Comparison of ENCODE assay signal across 16 cellular contexts in the genomic region with DNA sequence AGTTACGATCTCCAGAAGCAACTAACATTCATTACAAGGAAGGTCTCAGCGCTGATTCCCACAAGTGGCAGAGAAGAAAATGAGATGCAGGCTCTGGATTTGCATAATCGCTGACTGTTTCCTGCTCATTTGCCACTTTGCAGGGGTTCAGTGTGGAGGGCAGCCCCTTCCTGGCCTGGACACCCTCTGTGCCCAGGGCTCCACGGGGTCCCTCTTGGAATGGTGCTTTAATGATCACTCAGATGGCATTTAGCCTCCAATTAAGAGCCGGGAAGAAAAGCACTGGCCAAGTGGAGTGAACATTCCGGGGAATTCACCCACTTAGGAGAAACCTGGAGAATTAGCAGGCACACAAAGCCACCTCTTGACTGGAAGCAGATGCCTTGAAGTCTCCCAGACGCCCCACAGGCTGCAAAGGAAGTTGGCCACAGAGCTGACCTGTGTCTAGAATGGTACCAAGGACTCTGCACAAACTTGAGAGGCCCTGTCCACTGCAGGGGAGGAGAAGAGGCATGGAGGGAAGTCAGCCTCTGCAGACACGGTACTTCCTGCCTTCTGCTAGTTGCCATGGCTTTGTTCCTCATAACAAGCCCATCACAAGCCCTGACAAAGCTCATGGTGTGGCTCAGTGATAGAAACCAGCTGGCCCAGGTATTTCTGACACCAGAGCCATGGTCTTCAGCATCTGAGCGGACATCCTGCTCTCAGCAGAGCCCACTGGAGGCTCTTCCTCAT.
DNase-seq lines count a peak whose midpoint lies in the region; ATAC-seq and TF ChIP-seq lines count a peak whose summit lies in the region.
"Had no signal": no experiment of that assay in that cellular context is flagged by ENCODE, and none has a peak within 500 bp of the region (broad histone marks: within the 10 kb centered on the region; RNA-seq: fewer than 3 reads in every experiment).

No MANE protein-coding gene starts in this region.

- H3K36me3 Mint-ChIP-seq in endodermal cell (ENCODE audit: low read depth): peaks cover 8% of the 10 kb centered on the region
- H3K36me3 Mint-ChIP-seq: activated naive CD8-positive, alpha-beta T cell treated with anti-CD3 and anti-CD28 coated beads, Interleukin-2, amount 10 ng/mL, durations not matched to agents 7 days and 5 days; CD14-positive monocyte had no signal

- ATAC-seq in HG03432 (IDR thresholded peaks at IDR 0.05; ENCODE audit: unreplicated experiment): peak; percentile 72
- ATAC-seq in GM19324 (IDR thresholded peaks at IDR 0.05; ENCODE audit: low FRiP score, unreplicated experiment): no peak
- ATAC-seq in GM19397 (IDR thresholded peaks at IDR 0.05; ENCODE audit: unreplicated experiment): no peak
- ATAC-seq: heart right ventricle, T-helper 17 cell had no signal

- no peak overlapping the region for H3K9ac ChIP-seq in endodermal cell (ENCODE audit: extremely low read depth, low read length, poor library complexity, severe bottlenecking)

- H4K20me1 ChIP-seq in osteoblast (ENCODE audit: insufficient read depth, low read length): no peaks in the 10 kb centered on the region

- H3K27ac Mint-ChIP-seq in endodermal cell: no peak overlapping the region
- H3K27ac Mint-ChIP-seq: activated naive CD8-positive, alpha-beta T cell treated with anti-CD3 and anti-CD28 coated beads, Interleukin-2, amount 10 ng/mL, durations not matched to agents 7 days and 5 days; activated T-cell treated with anti-CD3 and anti-CD28 coated beads, Interleukin-2, amount 50 U/mL, for 24 hours; T-helper 17 cell had no signal

- H3K9me3 ChIP-seq in endodermal cell (ENCODE audit: control insufficient read depth, low read length): no peaks in the 10 kb centered on the region
- H3K9me3 ChIP-seq in osteoblast (ENCODE audit: low read depth, low read length): no peaks in the 10 kb centered on the region
- H3K9me3 ChIP-seq: Peyer's patch, transverse colon had no signal

- no peaks in the 10 kb centered on the region for H3K79me2 ChIP-seq in osteoblast (ENCODE audit: insufficient read depth, low read length)

- H3K4me2 ChIP-seq in osteoblast (ENCODE audit: insufficient read depth, low read length): no peak overlapping the region

- TF ChIP-seq CTCF in endodermal cell (conservative IDR thresholded peaks at IDR 0.05) (no peak), osteoblast (IDR thresholded peaks at IDR 0.05; ENCODE audit: extremely low read depth, low read depth, low read length) (no peak)

- H3K27ac ChIP-seq in endodermal cell (ENCODE audit: low read depth, low read length): peak overlapping the region; percentile 26
- no peak overlapping the region for H3K27ac ChIP-seq in osteoblast (ENCODE audit: low read depth, low read length)
- H3K27ac ChIP-seq: heart right ventricle, Peyer's patch, transverse colon had no signal

- H3K4me3 ChIP-seq in endodermal cell (ENCODE audit: low read length) (no peak overlapping the region), osteoblast (ENCODE audit: insufficient read depth, low read length) (no peak overlapping the region)
- H3K4me3 ChIP-seq: heart right ventricle, Peyer's patch, transverse colon had no signal

- no peaks in the 10 kb centered on the region for H3K27me3 Mint-ChIP-seq in endodermal cell (ENCODE audit: insufficient read depth)
- H3K27me3 Mint-ChIP-seq: activated naive CD8-positive, alpha-beta T cell treated with anti-CD3 and anti-CD28 coated beads, Interleukin-2, amount 10 ng/mL, durations not matched to agents 7 days and 5 days had no signal

- peaks cover 38% of the 10 kb centered on the region for H3K4me1 Mint-ChIP-seq in endodermal cell
- H3K4me1 Mint-ChIP-seq: activated naive CD8-positive, alpha-beta T cell treated with anti-CD3 and anti-CD28 coated beads, Interleukin-2, amount 10 ng/mL, durations not matched to agents 7 days and 5 days; T-helper 17 cell had no signal

- H2AFZ ChIP-seq in osteoblast (ENCODE audit: low read length): peak overlapping the region; percentile 22

- peaks cover 19% of the 10 kb centered on the region for H3K9me3 Mint-ChIP-seq in endodermal cell
- H3K9me3 Mint-ChIP-seq: activated naive CD8-positive, alpha-beta T cell treated with anti-CD3 and anti-CD28 coated beads, Interleukin-2, amount 10 ng/mL, durations not matched to agents 7 days and 5 days; activated T-cell treated with anti-CD3 and anti-CD28 coated beads, Interleukin-2, amount 50 U/mL, for 24 hours had no signal

- no peaks in the 10 kb centered on the region for H3K27me3 ChIP-seq in endodermal cell (ENCODE audit: control insufficient read depth, insufficient read depth, low read length, poor library complexity, severe bottlenecking)
- peaks cover 2% of the 10 kb centered on the region for H3K27me3 ChIP-seq in osteoblast (ENCODE audit: insufficient read depth, low read length)
- H3K27me3 ChIP-seq: Peyer's patch, transverse colon had no signal

- no peaks in the 10 kb centered on the region for H3K36me3 ChIP-seq in endodermal cell (ENCODE audit: control insufficient read depth, insufficient read depth, low read length)
- H3K36me3 ChIP-seq in osteoblast (ENCODE audit: insufficient read depth, low read length): no peaks in the 10 kb centered on the region
- H3K36me3 ChIP-seq: heart right ventricle, Peyer's patch, transverse colon had no signal

- no peak overlapping the region for H3K4me3 Mint-ChIP-seq in endodermal cell
- H3K4me3 Mint-ChIP-seq: activated naive CD8-positive, alpha-beta T cell treated with anti-CD3 and anti-CD28 coated beads, Interleukin-2, amount 10 ng/mL, durations not matched to agents 7 days and 5 days; activated T-cell treated with anti-CD3 and anti-CD28 coated beads, Interleukin-2, amount 50 U/mL, for 24 hours; CD14-positive monocyte; T-helper 17 cell had no signal

- peak; percentile 45 for DNase-seq in NOMO-1 treated with DMSO at 0.1 percent for 48 hours (lab: John Stamatoyannopoulos, UW; ENCODE audit: unreplicated experiment)
- peak; percentile 58 for DNase-seq in endodermal cell
- peak; percentile 44 for DNase-seq in osteoblast (ENCODE audit: insufficient read length, low spot score, missing footprints)
- DNase-seq in LoVo (ENCODE audit: low spot score): no peak
- DNase-seq: activated CD4-positive, alpha-beta T cell treated with anti-CD3 and anti-CD28 coated beads for 4 hours; activated naive CD8-positive, alpha-beta T cell treated with anti-CD3 and anti-CD28 coated beads, Interleukin-2, amount 10 ng/mL, durations not matched to agents 7 days and 5 days; activated T-cell treated with anti-CD3 and anti-CD28 coated beads, Interleukin-2, amount 50 U/mL, for 24 hours; heart right ventricle; NCI-H1417 treated with DMSO at 0.1 percent for 48 hours; Peyer's patch; T-helper 17 cell; transverse colon had no signal

- H3K4me1 ChIP-seq in endodermal cell (ENCODE audit: control insufficient read depth, insufficient read depth, low read length) (peaks cover 2% of the 10 kb centered on the region), osteoblast (ENCODE audit: insufficient read depth, low read length) (no peaks in the 10 kb centered on the region)
- H3K4me1 ChIP-seq: heart right ventricle, Peyer's patch, transverse colon had no signal

- 83 to 94% methylated on average over 9 of the region's 9 CpGs for WGBS in endodermal cell (ENCODE audit: insufficient coverage in 1 of 2, insufficient read length in 1 of 2), 2 experiments
